ENCODE assay signal across 1 cellular context in genomic region chr3:5188419-5189405, GRCh38.
TF ChIP-seq lines count a peak whose summit lies in the region.

No MANE protein-coding gene starts in this region.

TF ChIP-seq in K562, 482 proteins besides CTCF, POLR2A, EP300 and RAD21 (continued from another document and continues in another):
- TF ChIP-seq, protein P1, sequence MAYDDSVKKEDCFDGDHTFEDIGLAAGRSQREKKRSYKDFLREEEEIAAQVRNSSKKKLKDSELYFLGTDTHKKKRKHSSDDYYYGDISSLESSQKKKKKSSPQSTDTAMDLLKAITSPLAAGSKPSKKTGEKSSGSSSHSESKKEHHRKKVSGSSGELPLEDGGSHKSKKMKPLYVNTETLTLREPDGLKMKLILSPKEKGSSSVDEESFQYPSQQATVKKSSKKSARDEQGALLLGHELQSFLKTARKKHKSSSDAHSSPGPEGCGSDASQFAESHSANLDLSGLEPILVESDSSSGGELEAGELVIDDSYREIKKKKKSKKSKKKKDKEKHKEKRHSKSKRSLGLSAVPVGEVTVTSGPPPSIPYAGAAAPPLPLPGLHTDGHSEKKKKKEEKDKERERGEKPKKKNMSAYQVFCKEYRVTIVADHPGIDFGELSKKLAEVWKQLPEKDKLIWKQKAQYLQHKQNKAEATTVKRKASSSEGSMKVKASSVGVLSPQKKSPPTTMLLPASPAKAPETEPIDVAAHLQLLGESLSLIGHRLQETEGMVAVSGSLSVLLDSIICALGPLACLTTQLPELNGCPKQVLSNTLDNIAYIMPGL (CRISPR knock-in tag; IDR thresholded peaks at IDR 0.05) = peak; percentile 13; the same call in 1 of the 2 replicates
- TF ChIP-seq PREB (CRISPR knock-in tag; IDR thresholded peaks at IDR 0.05) (no peak), ZNF830 (CRISPR knock-in tag; IDR thresholded peaks at IDR 0.05) (no peak), SMARCC2 (IDR thresholded peaks at IDR 0.05; ENCODE audit: low read depth) (no peak), KLF1 (tag; IDR thresholded peaks at IDR 0.05) (no peak), SETDB1 (IDR thresholded peaks at IDR 0.05; ENCODE audit: low read length) (no peak), ZNF318 (IDR thresholded peaks at IDR 0.05; ENCODE audit: borderline replicate concordance in 1 of 2, low read depth in 1 of 2) (no peak), HINFP (tag; conservative IDR thresholded peaks at IDR 0.05; ENCODE audit: low read depth) (no peak), USF2 (CRISPR knock-in tag; IDR thresholded peaks at IDR 0.05) (no peak), ZNF347 (CRISPR knock-in tag; IDR thresholded peaks at IDR 0.05; ENCODE audit: low read depth) (no peak), ELF1 (tag; IDR thresholded peaks at IDR 0.05) (no peak), ZNF431 (CRISPR knock-in tag; IDR thresholded peaks at IDR 0.05) (no peak), RCOR1 (IDR thresholded peaks at IDR 0.05; ENCODE audit: borderline replicate concordance in 1 of 2, low read depth in 2 of 2, low read length in 2 of 2) (no peak), ZFP36 (IDR thresholded peaks at IDR 0.05; ENCODE audit: low read depth, low read length, partially characterized antibody) (no peak), CHD1 (IDR thresholded peaks at IDR 0.05; ENCODE audit: low read length) (no peak), HMG20A (CRISPR knock-in tag; conservative IDR thresholded peaks at IDR 0.05) (no peak), ZNF507 (tag; conservative IDR thresholded peaks at IDR 0.05) (no peak), PRPF4 (IDR thresholded peaks at IDR 0.05; ENCODE audit: insufficient read depth, low read depth, low read length, poor library complexity, severe bottlenecking) (no peak), CBX2 (IDR thresholded peaks at IDR 0.05; ENCODE audit: insufficient read depth, low read length, poor library complexity, severe bottlenecking) (no peak), SMAD3 (CRISPR knock-in tag; conservative IDR thresholded peaks at IDR 0.05) (no peak), CBX8 (IDR thresholded peaks at IDR 0.05; ENCODE audit: borderline replicate concordance, extremely low read depth, low read depth, low read length, poor library complexity, severe bottlenecking) (no peak), PTBP1 (IDR thresholded peaks at IDR 0.05; ENCODE audit: low read depth, low read length) (no peak), L3MBTL2 (IDR thresholded peaks at IDR 0.05) (no peak), ZFX (CRISPR knock-in tag; IDR thresholded peaks at IDR 0.05) (no peak), ZNF324 (CRISPR knock-in tag; IDR thresholded peaks at IDR 0.05) (no peak), CREB1 (IDR thresholded peaks at IDR 0.05) (no peak; the same call in none of the 2 replicates), CREB1 (CRISPR knock-in tag; IDR thresholded peaks at IDR 0.05) (peak; percentile 49; the same call in 1 of the 2 replicates), ZNF785 (CRISPR knock-in tag; IDR thresholded peaks at IDR 0.05) (no peak), SNIP1 (IDR thresholded peaks at IDR 0.05; ENCODE audit: low read depth) (no peak), ZNF24 (IDR thresholded peaks at IDR 0.05) (no peak), TCF3 (CRISPR knock-in tag; IDR thresholded peaks at IDR 0.05) (no peak), CBFA2T3 (IDR thresholded peaks at IDR 0.05) (no peak), NFATC3 (IDR thresholded peaks at IDR 0.05) (no peak), ZNF3 (CRISPR knock-in tag; IDR thresholded peaks at IDR 0.05) (no peak), NCOR1 (IDR thresholded peaks at IDR 0.05) (no peak), KHSRP (IDR thresholded peaks at IDR 0.05) (no peak)
- TF ChIP-seq, protein P2, sequence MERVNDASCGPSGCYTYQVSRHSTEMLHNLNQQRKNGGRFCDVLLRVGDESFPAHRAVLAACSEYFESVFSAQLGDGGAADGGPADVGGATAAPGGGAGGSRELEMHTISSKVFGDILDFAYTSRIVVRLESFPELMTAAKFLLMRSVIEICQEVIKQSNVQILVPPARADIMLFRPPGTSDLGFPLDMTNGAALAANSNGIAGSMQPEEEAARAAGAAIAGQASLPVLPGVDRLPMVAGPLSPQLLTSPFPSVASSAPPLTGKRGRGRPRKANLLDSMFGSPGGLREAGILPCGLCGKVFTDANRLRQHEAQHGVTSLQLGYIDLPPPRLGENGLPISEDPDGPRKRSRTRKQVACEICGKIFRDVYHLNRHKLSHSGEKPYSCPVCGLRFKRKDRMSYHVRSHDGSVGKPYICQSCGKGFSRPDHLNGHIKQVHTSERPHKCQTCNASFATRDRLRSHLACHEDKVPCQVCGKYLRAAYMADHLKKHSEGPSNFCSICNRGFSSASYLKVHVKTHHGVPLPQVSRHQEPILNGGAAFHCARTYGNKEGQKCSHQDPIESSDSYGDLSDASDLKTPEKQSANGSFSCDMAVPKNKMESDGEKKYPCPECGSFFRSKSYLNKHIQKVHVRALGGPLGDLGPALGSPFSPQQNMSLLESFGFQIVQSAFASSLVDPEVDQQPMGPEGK (CRISPR knock-in tag; IDR thresholded peaks at IDR 0.05; ENCODE audit: borderline replicate concordance) = no peak
- TF ChIP-seq, protein P3, sequence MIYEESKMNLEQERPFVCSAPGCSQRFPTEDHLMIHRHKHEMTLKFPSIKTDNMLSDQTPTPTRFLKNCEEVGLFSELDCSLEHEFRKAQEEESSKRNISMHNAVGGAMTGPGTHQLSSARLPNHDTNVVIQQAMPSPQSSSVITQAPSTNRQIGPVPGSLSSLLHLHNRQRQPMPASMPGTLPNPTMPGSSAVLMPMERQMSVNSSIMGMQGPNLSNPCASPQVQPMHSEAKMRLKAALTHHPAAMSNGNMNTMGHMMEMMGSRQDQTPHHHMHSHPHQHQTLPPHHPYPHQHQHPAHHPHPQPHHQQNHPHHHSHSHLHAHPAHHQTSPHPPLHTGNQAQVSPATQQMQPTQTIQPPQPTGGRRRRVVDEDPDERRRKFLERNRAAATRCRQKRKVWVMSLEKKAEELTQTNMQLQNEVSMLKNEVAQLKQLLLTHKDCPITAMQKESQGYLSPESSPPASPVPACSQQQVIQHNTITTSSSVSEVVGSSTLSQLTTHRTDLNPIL (CRISPR knock-in tag; IDR thresholded peaks at IDR 0.05) = no peak
- TF ChIP-seq, protein P4, sequence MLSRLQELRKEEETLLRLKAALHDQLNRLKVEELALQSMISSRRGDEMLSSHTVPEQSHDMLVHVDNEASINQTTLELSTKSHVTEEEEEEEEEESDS (CRISPR knock-in tag; IDR thresholded peaks at IDR 0.05) = no peak
- TF ChIP-seq, protein P5, sequence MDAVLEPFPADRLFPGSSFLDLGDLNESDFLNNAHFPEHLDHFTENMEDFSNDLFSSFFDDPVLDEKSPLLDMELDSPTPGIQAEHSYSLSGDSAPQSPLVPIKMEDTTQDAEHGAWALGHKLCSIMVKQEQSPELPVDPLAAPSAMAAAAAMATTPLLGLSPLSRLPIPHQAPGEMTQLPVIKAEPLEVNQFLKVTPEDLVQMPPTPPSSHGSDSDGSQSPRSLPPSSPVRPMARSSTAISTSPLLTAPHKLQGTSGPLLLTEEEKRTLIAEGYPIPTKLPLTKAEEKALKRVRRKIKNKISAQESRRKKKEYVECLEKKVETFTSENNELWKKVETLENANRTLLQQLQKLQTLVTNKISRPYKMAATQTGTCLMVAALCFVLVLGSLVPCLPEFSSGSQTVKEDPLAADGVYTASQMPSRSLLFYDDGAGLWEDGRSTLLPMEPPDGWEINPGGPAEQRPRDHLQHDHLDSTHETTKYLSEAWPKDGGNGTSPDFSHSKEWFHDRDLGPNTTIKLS (IDR thresholded peaks at IDR 0.05; ENCODE audit: borderline replicate concordance, low read depth) = no peak
- TF ChIP-seq, protein P6, sequence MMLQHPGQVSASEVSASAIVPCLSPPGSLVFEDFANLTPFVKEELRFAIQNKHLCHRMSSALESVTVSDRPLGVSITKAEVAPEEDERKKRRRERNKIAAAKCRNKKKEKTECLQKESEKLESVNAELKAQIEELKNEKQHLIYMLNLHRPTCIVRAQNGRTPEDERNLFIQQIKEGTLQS (IDR thresholded peaks at IDR 0.05) = no peak
- TF ChIP-seq, protein P6 (CRISPR knock-in tag; conservative IDR thresholded peaks at IDR 0.05) = no peak
- TF ChIP-seq, protein P7, sequence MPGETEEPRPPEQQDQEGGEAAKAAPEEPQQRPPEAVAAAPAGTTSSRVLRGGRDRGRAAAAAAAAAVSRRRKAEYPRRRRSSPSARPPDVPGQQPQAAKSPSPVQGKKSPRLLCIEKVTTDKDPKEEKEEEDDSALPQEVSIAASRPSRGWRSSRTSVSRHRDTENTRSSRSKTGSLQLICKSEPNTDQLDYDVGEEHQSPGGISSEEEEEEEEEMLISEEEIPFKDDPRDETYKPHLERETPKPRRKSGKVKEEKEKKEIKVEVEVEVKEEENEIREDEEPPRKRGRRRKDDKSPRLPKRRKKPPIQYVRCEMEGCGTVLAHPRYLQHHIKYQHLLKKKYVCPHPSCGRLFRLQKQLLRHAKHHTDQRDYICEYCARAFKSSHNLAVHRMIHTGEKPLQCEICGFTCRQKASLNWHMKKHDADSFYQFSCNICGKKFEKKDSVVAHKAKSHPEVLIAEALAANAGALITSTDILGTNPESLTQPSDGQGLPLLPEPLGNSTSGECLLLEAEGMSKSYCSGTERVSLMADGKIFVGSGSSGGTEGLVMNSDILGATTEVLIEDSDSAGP (CRISPR knock-in tag; IDR thresholded peaks at IDR 0.05) = no peak
